22 cellular contexts compared by ENCODE assay signal in the genomic region with DNA sequence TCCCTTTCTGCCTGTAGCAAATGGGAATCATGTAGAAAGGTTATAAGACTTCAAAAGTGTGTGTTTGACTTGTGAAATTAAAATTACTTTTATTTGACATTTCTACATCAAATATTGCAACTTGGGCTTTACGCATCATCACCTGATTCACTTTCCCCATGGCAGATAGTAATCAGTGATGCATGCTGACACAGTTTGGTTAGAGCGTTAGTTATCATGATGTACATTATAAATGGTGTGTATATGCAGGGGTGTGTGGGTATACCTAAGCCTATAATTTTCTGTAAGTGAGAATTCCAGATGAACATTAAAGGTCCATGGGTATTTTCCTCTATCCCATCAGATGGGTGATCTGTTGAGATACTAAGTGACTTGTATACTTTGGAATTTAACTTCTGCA.
A peak's percentile ranks its signal among the peaks of the same experiment; 100 is the strongest.
DNase-seq lines count a peak whose midpoint lies in the region; ATAC-seq lines count a peak whose summit lies in the region.
"Had no signal": no experiment of that assay in that cellular context is flagged by ENCODE, and none has a peak within 500 bp of the region (broad histone marks: within the 10 kb centered on the region; RNA-seq: fewer than 3 reads in every experiment).

No MANE protein-coding gene starts in this region.

- no peak for DNase-seq in activated CD4-positive, alpha-beta T cell treated with anti-CD3 and anti-CD28 coated beads for 36 hours
- no peak for DNase-seq in activated CD4-positive, alpha-beta T cell treated with anti-CD3 and anti-CD28 coated beads, Interleukin-2, amount 50 U/mL, for 4 hours
- peak; percentile 8 for DNase-seq in stimulated activated CD4-positive, alpha-beta T cell treated with anti-CD3 and anti-CD28 coated beads, Interleukin-1b, Interleukin-23, amount 100 ng/mL, for 48 hours
- no peak for DNase-seq in stimulated activated CD4-positive, alpha-beta T cell treated with anti-CD3 and anti-CD28 coated beads, Interleukin-4, amount 100 ng/mL, for 4 hours
- DNase-seq in amniotic epithelial cell (ENCODE audit: low read depth) (peak; percentile 1), CD1c-positive myeloid dendritic cell (ENCODE audit: extremely low spot score) (no peak), OCI-M1 (lab: John Stamatoyannopoulos, UW) (no peak)
- DNase-seq: Caco-2; CD4-positive, alpha-beta T cell; GDM1; HCEC 1CT; KBM-7; NCI-H1105 treated with DMSO at 0.1 percent for 48 hours; NCI-H146; NCI-H1930; NCI-H2107; NCI-H446; NCI-H526; NCI-H82; NK-92 treated with Interleukin-12 subunit alpha and Interleukin-12 subunit beta, amount 100 ng/mL, for 24 hours; SHP77 had no signal

- CTCF ChIA-PET in activated CD4-positive, alpha-beta T cell treated with anti-CD3 and anti-CD28 coated beads for 36 hours (lab: Charles Lee): interaction anchor here (0.7 to 2.1 kb wide), 2 partner anchors 11 to 328 kb away, joined by 3 to 10 read pairs; no protein-coding TSS in a partner anchor

- H3K9me3 Mint-ChIP-seq in activated CD4-positive, alpha-beta T cell treated with anti-CD3 and anti-CD28 coated beads for 36 hours (ENCODE audit: low read depth): no peaks in the 10 kb centered on the region
- H3K9me3 Mint-ChIP-seq: CD4-positive, alpha-beta T cell had no signal

- peak; percentile 57 for ATAC-seq in activated CD4-positive, alpha-beta T cell treated with anti-CD3 and anti-CD28 coated beads for 36 hours
- ATAC-seq: GM12878 had no signal

- H3K4me1 Mint-ChIP-seq in activated CD4-positive, alpha-beta T cell treated with anti-CD3 and anti-CD28 coated beads for 36 hours: peaks cover 3% of the 10 kb centered on the region

- intact Hi-C loops in activated CD4-positive, alpha-beta T cell treated with anti-CD3 and anti-CD28 coated beads for 36 hours (cut with DNase I, micrococcal nuclease): loop anchor here in 1 of 2 experiments (5.0 kb wide), 1 partner anchor 121 kb away; no protein-coding TSS in a partner anchor

- H3K27ac Mint-ChIP-seq in activated CD4-positive, alpha-beta T cell treated with anti-CD3 and anti-CD28 coated beads for 36 hours: no peak overlapping the region
- H3K27ac Mint-ChIP-seq: CD4-positive, alpha-beta T cell had no signal

- H3K27me3 Mint-ChIP-seq in activated CD4-positive, alpha-beta T cell treated with anti-CD3 and anti-CD28 coated beads for 36 hours: no peaks in the 10 kb centered on the region
- H3K27me3 Mint-ChIP-seq: CD4-positive, alpha-beta T cell had no signal

- no peak overlapping the region for H3K4me3 Mint-ChIP-seq in activated CD4-positive, alpha-beta T cell treated with anti-CD3 and anti-CD28 coated beads for 36 hours
- H3K4me3 Mint-ChIP-seq: CD4-positive, alpha-beta T cell had no signal

- POLR2A ChIA-PET in activated CD4-positive, alpha-beta T cell treated with anti-CD3 and anti-CD28 coated beads for 36 hours (lab: Charles Lee): interaction anchor here (0.7 kb wide), 1 partner anchor 1206 kb away, joined by 3 read pairs; no protein-coding TSS in a partner anchor

- H3K36me3 Mint-ChIP-seq in activated CD4-positive, alpha-beta T cell treated with anti-CD3 and anti-CD28 coated beads for 36 hours (ENCODE audit: low read depth): no peaks in the 10 kb centered on the region

Comparison
In these comparisons a context has a peak if more than half of its experiments do, and no peak if none do; other contexts are left out.
1. DNase-seq: peak in stimulated activated CD4-positive, alpha-beta T cell treated with anti-CD3 and anti-CD28 coated beads, Interleukin-1b, Interleukin-23, amount 100 ng/mL, for 48 hours (single experiment) and amniotic epithelial cell (single experiment); none in activated CD4-positive, alpha-beta T cell treated with anti-CD3 and anti-CD28 coated beads for 36 hours (single experiment), activated CD4-positive, alpha-beta T cell treated with anti-CD3 and anti-CD28 coated beads, Interleukin-2, amount 50 U/mL, for 4 hours (0 of 2), stimulated activated CD4-positive, alpha-beta T cell treated with anti-CD3 and anti-CD28 coated beads, Interleukin-4, amount 100 ng/mL, for 4 hours (0 of 2), CD1c-positive myeloid dendritic cell (single experiment) and OCI-M1 (single experiment).